8 cellular contexts compared by ENCODE assay signal in the genomic region with DNA sequence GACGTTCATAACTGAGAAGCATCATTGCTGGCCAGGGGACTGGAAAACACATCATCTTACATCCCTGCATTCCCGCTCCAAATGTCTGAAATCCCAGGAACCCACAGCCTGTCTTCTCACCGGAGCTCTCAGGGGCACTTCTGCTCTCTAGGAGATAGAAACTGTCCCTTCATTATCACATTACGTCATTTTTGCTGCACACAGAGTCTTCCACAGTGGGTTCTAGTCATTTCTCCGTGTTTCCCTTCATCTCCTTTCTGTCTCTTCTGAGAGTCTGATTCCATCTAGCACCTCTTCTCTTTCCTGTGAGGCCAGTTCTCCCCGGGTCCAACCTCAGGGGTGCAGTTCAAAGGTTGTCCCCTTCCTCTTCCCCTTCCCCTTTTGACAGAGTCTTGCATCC. TPM values are rescaled to one million over a fixed set of nuclear protein-coding genes. Genes with fewer than 3 reads are reported as not detected.
"Had no signal": no experiment of that assay in that cellular context is flagged by ENCODE, and none has a peak within 500 bp of the region (broad histone marks: within the 10 kb centered on the region; RNA-seq: fewer than 3 reads in every experiment).

No MANE protein-coding gene starts in this region.

RNA-seq across cellular contexts. Expression of gene IGLL1, which starts 15.8 kb away (rescaled TPM):
- total RNA-seq: M059J; OCI-LY7; PC-9; Right ventricle myocardium inferior; RPMI7951; SK-MEL-5; T-helper 1 cell treated with Interleukin-12 subunit alpha and Interleukin-12 subunit beta and Interleukin-4 antibody, amounts not matched to agents 30 ng/mL and 1 ng/mL, for 36 hours had no signal

RNA-seq across cellular contexts. Expression of gene DRICH1, which starts 36.2 kb away (rescaled TPM):
- total RNA-seq: M059J, Right ventricle myocardium inferior, RPMI7951, SJCRH30, SK-MEL-5 had no signal
